ENCODE assay signal across 20 cellular contexts in the genomic region with DNA sequence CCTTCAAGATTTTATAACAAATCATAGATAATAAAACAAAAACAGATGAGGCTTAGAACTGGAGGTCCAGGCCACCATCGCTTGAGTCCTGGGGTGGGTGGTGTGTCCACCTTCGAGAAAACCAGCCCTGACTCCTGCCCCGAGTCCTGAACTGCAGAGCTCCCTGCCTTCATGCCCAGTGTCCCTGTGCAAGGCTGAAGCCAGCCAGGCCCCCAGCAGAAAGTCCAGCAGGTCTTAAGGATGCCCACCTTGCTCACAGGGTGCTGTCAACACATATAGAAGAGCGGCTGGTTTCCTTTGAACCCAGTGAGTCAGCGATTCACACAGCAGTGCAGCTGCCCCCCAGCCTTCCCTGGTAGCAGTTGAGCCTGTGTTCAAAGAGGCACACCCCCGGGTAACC.
DNase-seq lines count a peak whose midpoint lies in the region; ATAC-seq and TF ChIP-seq lines count a peak whose summit lies in the region.
"Had no signal": no experiment of that assay in that cellular context is flagged by ENCODE, and none has a peak within 500 bp of the region (broad histone marks: within the 10 kb centered on the region; RNA-seq: fewer than 3 reads in every experiment).

No MANE protein-coding gene starts in this region.

- H3K27ac Mint-ChIP-seq in stimulated activated effector memory CD8-positive, alpha-beta T cell treated with anti-CD3 and anti-CD28 coated beads, Interleukin-12 subunit alpha, Interleukin-12 subunit beta, amount 100 ng/mL, for 72 hours = peak overlapping the region; percentile 67
- no peak overlapping the region for H3K27ac Mint-ChIP-seq in stimulated activated memory B cell treated with anti-CD40 and anti-IgM and Interleukin-4, amounts not matched to agents 10 μg/mL and 1 μg/mL and 100 μg/mL, for 72 hours

- H3K27me3 Mint-ChIP-seq in stimulated activated memory B cell treated with anti-CD40 and anti-IgM and Interleukin-4, amounts not matched to agents 10 μg/mL and 1 μg/mL and 100 μg/mL, for 72 hours = no peaks in the 10 kb centered on the region
- H3K27me3 Mint-ChIP-seq: CD8-positive, alpha-beta memory T cell had no signal

- no peak overlapping the region for H3K4me3 Mint-ChIP-seq in stimulated activated effector memory CD8-positive, alpha-beta T cell treated with anti-CD3 and anti-CD28 coated beads, Interleukin-12 subunit alpha, Interleukin-12 subunit beta, amount 100 ng/mL, for 72 hours
- no peak overlapping the region for H3K4me3 Mint-ChIP-seq in stimulated activated memory B cell treated with anti-CD40 and anti-IgM and Interleukin-4, amounts not matched to agents 10 μg/mL and 1 μg/mL and 100 μg/mL, for 72 hours
- H3K4me3 Mint-ChIP-seq: CD8-positive, alpha-beta memory T cell had no signal

- H3K4me3 ChIP-seq in Peyer's patch = no peak overlapping the region

- H3K9me3 ChIP-seq in Peyer's patch = no peaks in the 10 kb centered on the region

- no peaks in the 10 kb centered on the region for H3K36me3 Mint-ChIP-seq in stimulated activated effector memory CD8-positive, alpha-beta T cell treated with anti-CD3 and anti-CD28 coated beads, Interleukin-12 subunit alpha, Interleukin-12 subunit beta, amount 100 ng/mL, for 72 hours
- peaks cover 10% of the 10 kb centered on the region for H3K36me3 Mint-ChIP-seq in stimulated activated memory B cell treated with anti-CD40 and anti-IgM and Interleukin-4, amounts not matched to agents 10 μg/mL and 1 μg/mL and 100 μg/mL, for 72 hours

- no peak for TF ChIP-seq CTCF in Peyer's patch (IDR thresholded peaks at IDR 0.05)

- no peaks in the 10 kb centered on the region for H3K27me3 ChIP-seq in Peyer's patch

- H3K27ac ChIP-seq in Peyer's patch = no peak overlapping the region
- H3K27ac ChIP-seq: C4-2B, KMS-11 had no signal

- DNase-seq in activated effector memory CD4-positive, alpha-beta T cell treated with anti-CD3 and anti-CD28 coated beads, Interleukin-2, amount 50 U/mL, for 16 hours = peak; percentile 33
- DNase-seq in activated effector memory CD4-positive, alpha-beta T cell treated with Interleukin-2 at 50 U/mL for 16 hours = no peak
- DNase-seq in Peyer's patch (peak in 2 of 3 donors; percentile 31 to 37), left lobe of liver (ENCODE audit: low spot score) (peak; percentile 39), iPS-NIHi7 (ENCODE audit: extremely low spot score) (no peak), NCI-H2029 (lab: John Stamatoyannopoulos, UW) (no peak)
- no peak for DNase-seq in stimulated activated effector memory CD8-positive, alpha-beta T cell treated with anti-CD3 and anti-CD28 coated beads, Interleukin-12 subunit alpha, Interleukin-12 subunit beta, amount 100 ng/mL, for 72 hours (ENCODE audit: low spot score in 2 of 2)
- DNase-seq: Calu3; CD8-positive, alpha-beta memory T cell; DMS153; GOT3; IMR-90; NCI-H1105; NCI-H146; NCI-H524 treated with DMSO at 0.1 percent for 48 hours; SHP77 had no signal

- TF ChIP-seq POLR2A in Peyer's patch (IDR thresholded peaks at IDR 0.05) = no peak

- peaks cover 0 to 38% (median 0%) of the 10 kb centered on the region in 3 donors for H3K36me3 ChIP-seq in Peyer's patch

- no peaks in the 10 kb centered on the region for H3K4me1 ChIP-seq in Peyer's patch

- H3K9me3 Mint-ChIP-seq in stimulated activated effector memory CD8-positive, alpha-beta T cell treated with anti-CD3 and anti-CD28 coated beads, Interleukin-12 subunit alpha, Interleukin-12 subunit beta, amount 100 ng/mL, for 72 hours = no peaks in the 10 kb centered on the region
- no peaks in the 10 kb centered on the region for H3K9me3 Mint-ChIP-seq in stimulated activated memory B cell treated with anti-CD40 and anti-IgM and Interleukin-4, amounts not matched to agents 10 μg/mL and 1 μg/mL and 100 μg/mL, for 72 hours
- H3K9me3 Mint-ChIP-seq: CD8-positive, alpha-beta memory T cell had no signal

- no peaks in the 10 kb centered on the region for H3K4me1 Mint-ChIP-seq in stimulated activated effector memory CD8-positive, alpha-beta T cell treated with anti-CD3 and anti-CD28 coated beads, Interleukin-12 subunit alpha, Interleukin-12 subunit beta, amount 100 ng/mL, for 72 hours
- H3K4me1 Mint-ChIP-seq in stimulated activated memory B cell treated with anti-CD40 and anti-IgM and Interleukin-4, amounts not matched to agents 10 μg/mL and 1 μg/mL and 100 μg/mL, for 72 hours = no peaks in the 10 kb centered on the region
- H3K4me1 Mint-ChIP-seq: CD8-positive, alpha-beta memory T cell had no signal

- ATAC-seq in left lobe of liver = no peak
- ATAC-seq in stimulated activated effector memory CD8-positive, alpha-beta T cell treated with anti-CD3 and anti-CD28 coated beads, Interleukin-12 subunit alpha, Interleukin-12 subunit beta, amount 100 ng/mL, for 72 hours = no peak
- no peak for ATAC-seq in stimulated activated memory B cell treated with anti-CD40 and anti-IgM and Interleukin-4, amounts not matched to agents 10 μg/mL and 1 μg/mL and 100 μg/mL, for 72 hours
- ATAC-seq: HCT116 had no signal

Comparison
In these comparisons a context has a peak if more than half of its experiments do, and no peak if none do; other contexts are left out.
1. DNase-seq: peak in activated effector memory CD4-positive, alpha-beta T cell treated with anti-CD3 and anti-CD28 coated beads, Interleukin-2, amount 50 U/mL, for 16 hours (single experiment), Peyer's patch (2 of 3) and left lobe of liver (single experiment); none in activated effector memory CD4-positive, alpha-beta T cell treated with Interleukin-2 at 50 U/mL for 16 hours (single experiment), stimulated activated effector memory CD8-positive, alpha-beta T cell treated with anti-CD3 and anti-CD28 coated beads, Interleukin-12 subunit alpha, Interleukin-12 subunit beta, amount 100 ng/mL, for 72 hours (0 of 2), iPS-NIHi7 (single experiment) and NCI-H2029 (single experiment).